34 cellular contexts compared by ENCODE assay signal in genomic region chr18:26839609-26840008, GRCh38. TPM values are rescaled to one million over a fixed set of nuclear protein-coding genes. Genes with fewer than 3 reads are reported as not detected.
A peak's percentile ranks its signal among the peaks of the same experiment; 100 is the strongest.
DNase-seq lines count a peak whose midpoint lies in the region; ATAC-seq, FAIRE-seq and TF ChIP-seq lines count a peak whose summit lies in the region.
"Had no signal": no experiment of that assay in that cellular context is flagged by ENCODE, and none has a peak within 500 bp of the region (broad histone marks: within the 10 kb centered on the region; RNA-seq: fewer than 3 reads in every experiment).

No MANE protein-coding gene starts in this region.

- TF ChIP-seq CTCF in thyroid gland (IDR thresholded peaks at IDR 0.05) = no peak

- DNase-seq in thyroid gland (peak; percentile 73 to 78), H54 (ENCODE audit: insufficient read length, low spot score) (no peak)
- DNase-seq: 8988T; ACHN; AML-193; BE2C; C1 segment of cervical spinal cord; Caco-2; Calu3; CD4-positive, alpha-beta memory T cell; CD4-positive, alpha-beta T cell; CD4-positive, CD25-positive, alpha-beta regulatory T cell; CD8-positive, alpha-beta memory T cell; CD8-positive, alpha-beta T cell; COR-L47; DMS 273 treated with DMSO at 0.1 percent for 48 hours; DMS153; DMS53; DMS79; DMS79 treated with DMSO at 0.1 percent for 48 hours; DND-41; EL had no signal

- no peaks in the 10 kb centered on the region for H3K9me3 ChIP-seq in thyroid gland
- H3K9me3 ChIP-seq: BE2C, Caco-2 had no signal

- peak overlapping the region in 2 of 3 donors; percentile 16 to 27 for H3K27ac ChIP-seq in thyroid gland
- H3K27ac ChIP-seq: 22Rv1; A549; BLaER1; BLaER1 treated with 17β-estradiol and CSF1 and Interleukin-3, amounts not matched to agents 10 nM and 100 nM; C4-2B had no signal

- ATAC-seq in HG03460 (IDR thresholded peaks at IDR 0.05; ENCODE audit: unreplicated experiment) = no peak
- ATAC-seq: A549; CD8-positive, alpha-beta T cell had no signal

- H3K4me1 ChIP-seq in thyroid gland = peaks cover 5 to 12% of the 10 kb centered on the region in 2 donors
- H3K4me1 ChIP-seq: A549; BE2C; BLaER1; BLaER1 treated with 17β-estradiol and CSF1 and Interleukin-3, amounts not matched to agents 10 nM and 100 nM; Caco-2 had no signal

- intact Hi-C loops in thyroid gland (cut with DNase I) = no loop called here

- H3K4me3 ChIP-seq in thyroid gland (replicated peaks in 1 of 3) = no peak overlapping the region
- H3K4me3 ChIP-seq: A549; BLaER1; BLaER1 treated with 17β-estradiol and CSF1 and Interleukin-3, amounts not matched to agents 10 nM and 100 nM had no signal

- no peaks in the 10 kb centered on the region for H3K27me3 ChIP-seq in thyroid gland
- H3K27me3 ChIP-seq: BE2C; BLaER1; BLaER1 treated with 17β-estradiol and CSF1 and Interleukin-3, amounts not matched to agents 10 nM and 100 nM had no signal

- WGBS in thyroid gland, 2 donors = 16 to 22% methylated on average over 2 of the region's 2 CpGs

- TF ChIP-seq POLR2A in thyroid gland (IDR thresholded peaks at IDR 0.05) (no peak), H54 (IDR thresholded peaks at IDR 0.05; ENCODE audit: low read depth, low read length) (no peak)

- no peak for FAIRE-seq in H54 (lab: Jason Lieb, UNC)
- FAIRE-seq: A204.1, A549, D721Med had no signal

- no peak for TF ChIP-seq EP300 in Ishikawa (IDR thresholded peaks at IDR 0.05; ENCODE audit: borderline replicate concordance)

- no peaks in the 10 kb centered on the region for H3K36me3 ChIP-seq in thyroid gland
- H3K36me3 ChIP-seq: BE2C; BLaER1; BLaER1 treated with 17β-estradiol and CSF1 and Interleukin-3, amounts not matched to agents 10 nM and 100 nM had no signal

- TF ChIP-seq RAD21 in Ishikawa (IDR thresholded peaks at IDR 0.05; ENCODE audit: low read depth) = no peak

TF ChIP-seq in Ishikawa, 13 proteins besides CTCF, POLR2A, EP300 and RAD21:
- no peak for TF ChIP-seq NFIC (IDR thresholded peaks at IDR 0.05)
- TF ChIP-seq REST (IDR thresholded peaks at IDR 0.05; ENCODE audit: low read depth) = peak; percentile 59

RNA-seq across cellular contexts. Expression of gene AQP4, which starts 25.9 kb away (rescaled TPM):
- 10 to 100 TPM; 18.9 to 61.7 (median 31.2) TPM for total RNA-seq in thyroid gland
- total RNA-seq: A172; A673; B cell; CD4-positive, alpha-beta memory T cell; CD4-positive, alpha-beta T cell; CD4-positive, CD25-positive, alpha-beta regulatory T cell; CD8-positive, alpha-beta memory T cell; CD8-positive, alpha-beta T cell had no signal
